Comparison of ENCODE assay signal across 25 cellular contexts in genomic region chr2:5868891-5869400, GRCh38.
"Had no signal": no experiment of that assay in that cellular context is flagged by ENCODE, and none has a peak within 500 bp of the region (broad histone marks: within the 10 kb centered on the region; RNA-seq: fewer than 3 reads in every experiment).

No MANE protein-coding gene starts in this region.

- H3K4me3 ChIP-seq: heart right ventricle, hepatocyte, lower lobe of right lung, pancreas, prostate gland, spleen, testis, thyroid gland, transverse colon, upper lobe of right lung had no signal

- H3K79me2 ChIP-seq: hepatocyte had no signal

- H3K4me2 ChIP-seq: hepatocyte had no signal

- H3K27me3 ChIP-seq: heart right ventricle, hepatocyte, pancreas, spleen, testis, thyroid gland, transverse colon, upper lobe of right lung had no signal

- H3K27ac ChIP-seq: heart right ventricle, hepatocyte, lower lobe of right lung, pancreas, prostate gland, spleen, testis, thyroid gland, transverse colon, upper lobe of right lung had no signal

- DNase-seq: heart right ventricle; kidney glomerular epithelial cell; left cardiac atrium; left ventricle myocardium superior; lower lobe of right lung; mammary epithelial cell; mesenchymal stem cell; naive thymus-derived CD4-positive, alpha-beta T cell; nucleus accumbens; pancreas; posterior cingulate gyrus; retina; right cardiac atrium; small intestine; spleen; stimulated activated CD4-positive, alpha-beta T cell treated with anti-CD3 and anti-CD28 coated beads, Interleukin-4, amount 100 ng/mL, for 24 hours; stimulated activated naive CD4-positive, alpha-beta T cell; testis; thyroid gland; transverse colon; upper lobe of right lung had no signal

- H3K4me1 ChIP-seq: heart right ventricle, lower lobe of right lung, pancreas, prostate gland, spleen, testis, thyroid gland, transverse colon, upper lobe of right lung had no signal

- H2AFZ ChIP-seq: hepatocyte had no signal

- H3K9me3 ChIP-seq: lower lobe of right lung, pancreas, prostate gland, testis, thyroid gland, transverse colon, upper lobe of right lung had no signal

- ATAC-seq: heart right ventricle; left cardiac atrium; left lobe of liver; left ventricle myocardium superior; lower lobe of right lung; naive thymus-derived CD4-positive, alpha-beta T cell; pancreas; right cardiac atrium; sciatic nerve; upper lobe of right lung had no signal

- H3K36me3 ChIP-seq: heart right ventricle, lower lobe of right lung, pancreas, prostate gland, spleen, thyroid gland, transverse colon, upper lobe of right lung had no signal
